Comparison of ENCODE assay signal across 10 cellular contexts in the genomic region with DNA sequence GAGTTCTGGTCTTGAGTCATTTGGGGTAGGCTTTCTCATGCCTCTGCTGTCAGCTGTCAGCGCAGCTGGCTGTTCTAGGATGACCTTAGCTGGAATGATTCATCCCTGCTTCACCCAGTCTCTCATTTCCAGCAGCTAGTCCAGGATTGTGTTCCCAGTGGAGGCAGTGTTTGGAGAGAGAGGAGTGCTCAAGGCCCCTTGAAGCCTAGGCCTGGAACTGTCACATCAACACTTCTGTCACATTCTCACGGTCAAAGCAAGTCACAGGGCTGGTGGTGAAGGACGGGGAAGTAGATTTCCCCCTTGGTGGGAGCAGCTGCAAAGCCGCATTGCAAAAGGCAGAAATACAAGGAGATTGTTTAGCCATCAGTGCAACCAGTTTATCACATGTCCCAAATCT. TPM values are rescaled to one million over a fixed set of nuclear protein-coding genes. Genes with fewer than 3 reads are reported as not detected.
DNase-seq lines count a peak whose midpoint lies in the region; ATAC-seq, FAIRE-seq and TF ChIP-seq lines count a peak whose summit lies in the region.
"Had no signal": no experiment of that assay in that cellular context is flagged by ENCODE, and none has a peak within 500 bp of the region (broad histone marks: within the 10 kb centered on the region; RNA-seq: fewer than 3 reads in every experiment).

No MANE protein-coding gene starts in this region.

- H3K36me3 Mint-ChIP-seq in HFFc6 (ENCODE audit: low read depth), result no peaks in the 10 kb centered on the region
- no peaks in the 10 kb centered on the region for H3K36me3 Mint-ChIP-seq in astrocyte (ENCODE audit: low read depth, unreplicated experiment)
- peaks cover 8% of the 10 kb centered on the region; the same call in 2 of the 3 replicates for H3K36me3 Mint-ChIP-seq in GM23338 (ENCODE audit: low read depth)
- H3K36me3 Mint-ChIP-seq: naive B cell had no signal

- peak overlapping the region; percentile 45 for H3K9ac ChIP-seq in astrocyte (ENCODE audit: low read length)

- H3K4me3 ChIP-seq in astrocyte (ENCODE audit: insufficient read depth, low read depth, low read length) (no peak overlapping the region), thoracic aorta (no peak overlapping the region), GM23338 (no peak overlapping the region), Peyer's patch (no peak overlapping the region)

- H2AFZ ChIP-seq in astrocyte (ENCODE audit: low read depth, low read length), result no peak overlapping the region
- H2AFZ ChIP-seq in GM23338, result no peak overlapping the region

- no peak for TF ChIP-seq POLR2A in Peyer's patch (IDR thresholded peaks at IDR 0.05)

- peaks cover 26% of the 10 kb centered on the region for H3K4me1 ChIP-seq in astrocyte (ENCODE audit: insufficient read depth, low read length)
- H3K4me1 ChIP-seq in thoracic aorta (ENCODE audit: control insufficient read depth in 1 of 2, low read depth in 2 of 2), result peaks cover 43 to 72% of the 10 kb centered on the region in 2 donors
- no peaks in the 10 kb centered on the region; the same call in 1 of the 2 replicates for H3K4me1 ChIP-seq in GM23338 (ENCODE audit: insufficient read depth)
- peaks cover 0 to 5% (median 0%) of the 10 kb centered on the region in 4 donors for H3K4me1 ChIP-seq in Peyer's patch

- peaks cover 54% of the 10 kb centered on the region for H3K4me1 Mint-ChIP-seq in HFFc6 (ENCODE audit: low read depth)
- H3K4me1 Mint-ChIP-seq in astrocyte (ENCODE audit: low read depth, unreplicated experiment), result peaks cover 27% of the 10 kb centered on the region
- H3K4me1 Mint-ChIP-seq in GM23338, result peaks cover 4% of the 10 kb centered on the region

- no peaks in the 10 kb centered on the region for H3K9me3 Mint-ChIP-seq in HFFc6
- H3K9me3 Mint-ChIP-seq in astrocyte (ENCODE audit: unreplicated experiment), result no peaks in the 10 kb centered on the region
- H3K9me3 Mint-ChIP-seq in GM23338, result no peaks in the 10 kb centered on the region
- H3K9me3 Mint-ChIP-seq: activated T-helper 1 cell treated with anti-CD3 and anti-CD28 coated beads, Interleukin-12 subunit alpha, Interleukin-12 subunit beta, Interleukin-2, Interleukin-4 antibody, amounts not matched to agents 30 ng/mL and 10 ng/mL and 1 ng/mL, durations not matched to agents 14 hours and 24 hours and 36 hours had no signal

- H3K36me3 ChIP-seq in astrocyte (ENCODE audit: insufficient read depth, low read length), result no peaks in the 10 kb centered on the region
- no peaks in the 10 kb centered on the region for H3K36me3 ChIP-seq in thoracic aorta
- H3K36me3 ChIP-seq in GM23338 (ENCODE audit: insufficient read depth), result no peaks in the 10 kb centered on the region
- no peaks in the 10 kb centered on the region for H3K36me3 ChIP-seq in Peyer's patch

- H3K9me2 ChIP-seq in GM23338 (ENCODE audit: insufficient read depth), result no peaks in the 10 kb centered on the region

- H4K20me1 ChIP-seq in astrocyte (ENCODE audit: insufficient read depth, low read length), result no peaks in the 10 kb centered on the region
- H4K20me1 ChIP-seq in GM23338 (replicated peaks; ENCODE audit: insufficient read depth), result no peaks in the 10 kb centered on the region

- FAIRE-seq in astrocyte (lab: Jason Lieb, UNC), result peak; percentile 85

- H3K4me3 Mint-ChIP-seq in HFFc6 (peak overlapping the region; percentile 60), astrocyte (ENCODE audit: unreplicated experiment) (no peak overlapping the region), GM23338 (no peak overlapping the region)
- H3K4me3 Mint-ChIP-seq: activated T-helper 1 cell treated with anti-CD3 and anti-CD28 coated beads, Interleukin-12 subunit alpha, Interleukin-12 subunit beta, Interleukin-2, Interleukin-4 antibody, amounts not matched to agents 30 ng/mL and 10 ng/mL and 1 ng/mL, durations not matched to agents 14 hours and 24 hours and 36 hours; naive B cell had no signal

- H3K27me3 Mint-ChIP-seq in HFFc6 (ENCODE audit: insufficient read depth) (peaks cover 4% of the 10 kb centered on the region), astrocyte (ENCODE audit: low read depth, unreplicated experiment) (no peaks in the 10 kb centered on the region), GM23338 (ENCODE audit: insufficient read depth, low read depth, poor library complexity) (peaks cover 4% of the 10 kb centered on the region)
- H3K27me3 Mint-ChIP-seq: naive B cell had no signal

- H3K9me3 ChIP-seq in astrocyte (ENCODE audit: insufficient read depth, low read depth, low read length) (no peaks in the 10 kb centered on the region), thoracic aorta (no peaks in the 10 kb centered on the region), Peyer's patch (no peaks in the 10 kb centered on the region)

- H3K4me2 ChIP-seq in astrocyte (ENCODE audit: low read length) (peak overlapping the region; percentile 38), GM23338 (no peak overlapping the region)

- H3K27ac ChIP-seq in astrocyte (ENCODE audit: low read depth, low read length) (peak overlapping the region; percentile 78), thoracic aorta (peak overlapping the region; percentile 67 to 85), GM23338 (ENCODE audit: low read depth) (no peak overlapping the region), Peyer's patch (peak overlapping the region in 1 of 4 donors; percentile 48)

- DNase-seq in HFFc6 (peak; percentile 84), astrocyte (ENCODE audit: low read depth) (peak; percentile 88), kidney glomerular epithelial cell (lab: John Stamatoyannopoulos, UW) (peak; percentile 29), thoracic aorta (ENCODE audit: low spot score) (peak; percentile 45), GM23338 (ENCODE audit: low spot score) (no peak), NCI-H128 (lab: John Stamatoyannopoulos, UW; ENCODE audit: unreplicated experiment) (no peak), Peyer's patch (no peak)
- DNase-seq: naive B cell had no signal

- H3K27ac Mint-ChIP-seq in HFFc6 (peak overlapping the region; percentile 94), astrocyte (ENCODE audit: unreplicated experiment) (peak overlapping the region; percentile 98), GM23338 (no peak overlapping the region)
- H3K27ac Mint-ChIP-seq: activated T-helper 1 cell treated with anti-CD3 and anti-CD28 coated beads, Interleukin-12 subunit alpha, Interleukin-12 subunit beta, Interleukin-2, Interleukin-4 antibody, amounts not matched to agents 30 ng/mL and 10 ng/mL and 1 ng/mL, durations not matched to agents 14 hours and 24 hours and 36 hours; naive B cell had no signal

- ATAC-seq in thoracic aorta (ENCODE audit: insufficient number of reproducible peaks, low FRiP score, low read depth) (peak; percentile 54), GM19328 (IDR thresholded peaks at IDR 0.05; ENCODE audit: unreplicated experiment) (no peak), GM23338 (no peak)

- H3K27me3 ChIP-seq in astrocyte (ENCODE audit: insufficient read depth, low read length) (no peaks in the 10 kb centered on the region), thoracic aorta (replicated peaks; ENCODE audit: insufficient read depth) (no peaks in the 10 kb centered on the region), GM23338 (ENCODE audit: insufficient read depth) (no peaks in the 10 kb centered on the region), Peyer's patch (no peaks in the 10 kb centered on the region)

- H3K79me2 ChIP-seq in astrocyte (ENCODE audit: insufficient read depth, low read length), result no peaks in the 10 kb centered on the region
- H3K79me2 ChIP-seq in GM23338 (replicated peaks; ENCODE audit: insufficient read depth), result no peaks in the 10 kb centered on the region

- TF ChIP-seq CTCF in HFFc6 (IDR thresholded peaks at IDR 0.05) (no peak), astrocyte (IDR thresholded peaks at IDR 0.05; ENCODE audit: insufficient read depth, low read depth, low read length) (no peak), thoracic aorta (IDR thresholded peaks at IDR 0.05) (no peak), GM23338 (conservative IDR thresholded peaks at IDR 0.05; ENCODE audit: low read depth in 2 of 2) (no peak), Peyer's patch (IDR thresholded peaks at IDR 0.05) (no peak)

- H3F3A ChIP-seq in GM23338 (replicated peaks; ENCODE audit: low read depth), result peaks cover 11% of the 10 kb centered on the region

TF ChIP-seq in GM23338, 12 proteins besides CTCF, POLR2A, EP300 and RAD21 (continues in another document):
- TF ChIP-seq ZNF114 (CRISPR knock-in tag; IDR thresholded peaks at IDR 0.05) (no peak), STAT1 (IDR thresholded peaks at IDR 0.05; ENCODE audit: unreplicated experiment) (no peak), CREB1 (CRISPR knock-in tag; IDR thresholded peaks at IDR 0.05; ENCODE audit: low read depth) (no peak), JUNB (IDR thresholded peaks at IDR 0.05; ENCODE audit: unreplicated experiment) (no peak), NANOG (IDR thresholded peaks at IDR 0.05; ENCODE audit: borderline replicate concordance) (no peak)
- TF ChIP-seq, protein P1, sequence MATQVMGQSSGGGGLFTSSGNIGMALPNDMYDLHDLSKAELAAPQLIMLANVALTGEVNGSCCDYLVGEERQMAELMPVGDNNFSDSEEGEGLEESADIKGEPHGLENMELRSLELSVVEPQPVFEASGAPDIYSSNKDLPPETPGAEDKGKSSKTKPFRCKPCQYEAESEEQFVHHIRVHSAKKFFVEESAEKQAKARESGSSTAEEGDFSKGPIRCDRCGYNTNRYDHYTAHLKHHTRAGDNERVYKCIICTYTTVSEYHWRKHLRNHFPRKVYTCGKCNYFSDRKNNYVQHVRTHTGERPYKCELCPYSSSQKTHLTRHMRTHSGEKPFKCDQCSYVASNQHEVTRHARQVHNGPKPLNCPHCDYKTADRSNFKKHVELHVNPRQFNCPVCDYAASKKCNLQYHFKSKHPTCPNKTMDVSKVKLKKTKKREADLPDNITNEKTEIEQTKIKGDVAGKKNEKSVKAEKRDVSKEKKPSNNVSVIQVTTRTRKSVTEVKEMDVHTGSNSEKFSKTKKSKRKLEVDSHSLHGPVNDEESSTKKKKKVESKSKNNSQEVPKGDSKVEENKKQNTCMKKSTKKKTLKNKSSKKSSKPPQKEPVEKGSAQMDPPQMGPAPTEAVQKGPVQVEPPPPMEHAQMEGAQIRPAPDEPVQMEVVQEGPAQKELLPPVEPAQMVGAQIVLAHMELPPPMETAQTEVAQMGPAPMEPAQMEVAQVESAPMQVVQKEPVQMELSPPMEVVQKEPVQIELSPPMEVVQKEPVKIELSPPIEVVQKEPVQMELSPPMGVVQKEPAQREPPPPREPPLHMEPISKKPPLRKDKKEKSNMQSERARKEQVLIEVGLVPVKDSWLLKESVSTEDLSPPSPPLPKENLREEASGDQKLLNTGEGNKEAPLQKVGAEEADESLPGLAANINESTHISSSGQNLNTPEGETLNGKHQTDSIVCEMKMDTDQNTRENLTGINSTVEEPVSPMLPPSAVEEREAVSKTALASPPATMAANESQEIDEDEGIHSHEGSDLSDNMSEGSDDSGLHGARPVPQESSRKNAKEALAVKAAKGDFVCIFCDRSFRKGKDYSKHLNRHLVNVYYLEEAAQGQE (IDR thresholded peaks at IDR 0.05; ENCODE audit: unreplicated experiment), result no peak

RNA-seq across cellular contexts. Expression of gene TPT1, which starts 15.2 kb away (rescaled TPM):
- total RNA-seq in HFFc6 (2021; fragmentation: NEBNext Ultra II Directional; extraction: Animal tissue kit (Norgen Biotek cat#: 25700)), result 1,000 to 10,000 TPM; 2,421 to 2,688 (median 2,563) TPM
- total RNA-seq in astrocyte (2,316 and 2,540 TPM in 2 replicates), thoracic aorta (1,000 to 10,000 TPM; 1,970 to 2,340 TPM), Peyer's patch (1,000 to 10,000 TPM; 1,719 to 2,278 (median 1,854) TPM)
- total RNA-seq in GM23338 (2014; rRNA removed; shearing (Covaris generic)), result 1,385 and 1,395 TPM in 2 replicates
- 2,519 and 3,116 TPM in 2 replicates for polyA plus RNA-seq in GM23338 (2016; fragmentation: Nextera tagmentation; extraction: Ambion mirVana)

Comparison
In these comparisons a context has a peak if more than half of its experiments do, and no peak if none do; other contexts are left out.
1. DNase-seq: peak in HFFc6 (single experiment), astrocyte (single experiment), kidney glomerular epithelial cell (single experiment) and thoracic aorta (single experiment); none in GM23338 (single experiment), NCI-H128 (single experiment) and Peyer's patch (0 of 3).